Comparison of ENCODE assay signal across 1 cellular context in genomic region chr4:2257361-2258001, GRCh38.
TF ChIP-seq lines count a peak whose summit lies in the region.

No MANE protein-coding gene starts in this region.

TF ChIP-seq in IMR-90, 13 proteins besides CTCF, POLR2A, EP300 and RAD21 (continued from another document):
- TF ChIP-seq ELK1 (IDR thresholded peaks at IDR 0.05; ENCODE audit: borderline replicate concordance, low read depth, low read length) (no peak), SMC3 (IDR thresholded peaks at IDR 0.05; ENCODE audit: low read depth, low read length) (no peak), RCOR1 (IDR thresholded peaks at IDR 0.05; ENCODE audit: insufficient replicate concordance, low read length) (no peak), MAZ (IDR thresholded peaks at IDR 0.05; ENCODE audit: borderline replicate concordance, low read depth, low read length) (no peak), FOS (IDR thresholded peaks at IDR 0.05; ENCODE audit: low read depth, low read length) (no peak)
TF ChIP-seq in IMR-90: peak in this region for 0.
